In genomic region chr16:88417684-88418476, GRCh38 we compare ENCODE assay signal across 37 cellular contexts.
"Had no signal": no experiment of that assay in that cellular context is flagged by ENCODE, and none has a peak within 500 bp of the region (broad histone marks: within the 10 kb centered on the region; RNA-seq: fewer than 3 reads in every experiment).

No MANE protein-coding gene starts in this region.

- H3K27me3 ChIP-seq: ascending aorta, cardiac muscle cell had no signal

- H3K36me3 ChIP-seq: ascending aorta, cardiac muscle cell had no signal

- H3K27me3 Mint-ChIP-seq: activated B cell treated with CpG ODN at 0.5 μM for 24 hours; activated CD4-positive, alpha-beta memory T cell treated with anti-CD3 and anti-CD28 coated beads for 36 hours; activated CD4-positive, alpha-beta T cell treated with anti-CD3 and anti-CD28 coated beads, Interleukin-2, amount 10 ng/mL, durations not matched to agents 24 days and 14 days; activated CD8-positive, alpha-beta T cell treated with anti-CD3 and anti-CD28 coated beads for 36 hours; activated naive CD4-positive, alpha-beta T cell treated with anti-CD3 and anti-CD28 coated beads, Interleukin-2, amount 10 ng/mL, durations not matched to agents 7 days and 5 days; activated T-helper 17 cell treated with anti-CD3 and anti-CD28 coated beads, Interleukin-2, amount 50 U/mL, for 72 hours; brain; central memory CD8-positive, alpha-beta T cell had no signal

- H3K4me3 ChIP-seq: ascending aorta, cardiac muscle cell had no signal

- DNase-seq: activated B cell treated with CpG ODN at 0.5 μM for 24 hours; activated CD4-positive, alpha-beta memory T cell treated with anti-CD3 and anti-CD28 coated beads for 36 hours; activated CD4-positive, alpha-beta T cell treated with anti-CD3 and anti-CD28 coated beads for 4 hours; activated CD4-positive, alpha-beta T cell treated with anti-CD3 and anti-CD28 coated beads, Interleukin-2, amount 10 ng/mL, durations not matched to agents 24 days and 14 days; activated CD4-positive, alpha-beta T cell treated with anti-CD3 and anti-CD28 coated beads, Interleukin-2, amount 50 U/mL, for 1 hour; activated CD4-positive, alpha-beta T cell treated with anti-CD3 and anti-CD28 coated beads, Interleukin-2, amount 50 U/mL, for 4 hours; activated CD4-positive, CD25-positive, alpha-beta regulatory T cell treated with anti-CD3 and anti-CD28 coated beads, Interleukin-2, amount 50 U/mL, for 72 hours; activated CD8-positive, alpha-beta memory T cell treated with anti-CD3 and anti-CD28 coated beads, Interleukin-2, amount 50 U/mL, for 4 hours; activated CD8-positive, alpha-beta T cell treated with anti-CD3 and anti-CD28 coated beads for 36 hours; activated effector memory CD4-positive, alpha-beta T cell treated with anti-CD3 and anti-CD28 coated beads, Interleukin-2, amount 50 U/mL, for 16 hours; activated gamma-delta T cell treated with Interleukin-2 at 50 U/mL for 16 hours; activated naive CD4-positive, alpha-beta T cell treated with anti-CD3 and anti-CD28 coated beads, Interleukin-2, amount 10 ng/mL, durations not matched to agents 7 days and 5 days; activated naive CD4-positive, alpha-beta T cell treated with Interleukin-2 at 50 U/mL for 16 hours; activated T-cell treated with anti-CD3 and anti-CD28 coated beads for 4 hours; activated T-cell treated with anti-CD3 and anti-CD28 coated beads, Interleukin-2, amount 50 U/mL, for 1 hour; activated T-cell treated with anti-CD3 and anti-CD28 coated beads, Interleukin-2, amount 50 U/mL, for 4 hours; activated T-cell treated with anti-CD3 and anti-CD28 coated beads, Interleukin-2, amount 50 U/mL, for 72 hours; amygdala; anterior cingulate cortex; caudate nucleus; cerebellar nuclear complex; T-helper 1 cell; T-helper 2 cell; T-helper 9 cell had no signal

- H3K36me3 Mint-ChIP-seq: activated CD4-positive, alpha-beta memory T cell treated with anti-CD3 and anti-CD28 coated beads for 36 hours; activated naive CD4-positive, alpha-beta T cell treated with anti-CD3 and anti-CD28 coated beads, Interleukin-2, amount 10 ng/mL, durations not matched to agents 7 days and 5 days; activated naive CD4-positive, alpha-beta T cell treated with anti-CD3 and anti-CD28 coated beads, Interleukin-2, amount 50 U/mL, for 24 hours; activated naive CD8-positive, alpha-beta T cell; brain had no signal

- ATAC-seq: activated CD8-positive, alpha-beta T cell treated with anti-CD3 and anti-CD28 coated beads for 36 hours; activated T-cell treated with anti-CD3 and anti-CD28 coated beads, Interleukin-2, amount 50 U/mL, for 4 hours; activated T-cell treated with anti-CD3 and anti-CD28 coated beads, Interleukin-2, amount 50 U/mL, for 72 hours; activated T-helper 17 cell treated with anti-CD3 and anti-CD28 coated beads, Interleukin-2, amount 50 U/mL, for 72 hours had no signal

- H3K27ac Mint-ChIP-seq: activated B cell treated with CpG ODN at 0.5 μM for 24 hours; activated CD4-positive, alpha-beta memory T cell treated with anti-CD3 and anti-CD28 coated beads for 36 hours; activated CD4-positive, alpha-beta T cell treated with anti-CD3 and anti-CD28 coated beads, Interleukin-2, amount 10 ng/mL, durations not matched to agents 24 days and 14 days; activated CD8-positive, alpha-beta T cell treated with anti-CD3 and anti-CD28 coated beads for 36 hours; activated naive CD4-positive, alpha-beta T cell treated with anti-CD3 and anti-CD28 coated beads, Interleukin-2, amount 10 ng/mL, durations not matched to agents 7 days and 5 days; activated naive CD4-positive, alpha-beta T cell treated with anti-CD3 and anti-CD28 coated beads, Interleukin-2, amount 50 U/mL, for 24 hours; activated naive CD8-positive, alpha-beta T cell; activated T-cell treated with anti-CD3 and anti-CD28 coated beads, Interleukin-2, amount 50 U/mL, for 72 hours; activated T-helper 1 cell treated with anti-CD3 and anti-CD28 coated beads, Interleukin-12 subunit alpha, Interleukin-12 subunit beta, Interleukin-2, Interleukin-4 antibody, amounts not matched to agents 30 ng/mL and 10 ng/mL and 1 ng/mL, durations not matched to agents 14 hours and 24 hours and 36 hours; activated T-helper 17 cell treated with anti-CD3 and anti-CD28 coated beads, Interleukin-2, amount 50 U/mL, for 72 hours; brain; T-helper 1 cell treated with Interleukin-12 subunit alpha and Interleukin-12 subunit beta and Interleukin-4 antibody, amounts not matched to agents 30 μg/mL and 1 μg/mL, for 36 hours; T-helper 2 cell treated with Interferon-gamma antibody and Interleukin-4, amounts not matched to agents 5 μg/mL and 100 μg/mL, for 36 hours had no signal

- H3K27ac ChIP-seq: ascending aorta, cardiac muscle cell, VCaP had no signal

- H3K9me3 ChIP-seq: ascending aorta had no signal

- FAIRE-seq: bronchial epithelial cell, TTC549 had no signal

- H3K4me3 Mint-ChIP-seq: activated B cell treated with CpG ODN at 0.5 μM for 24 hours; activated CD4-positive, alpha-beta memory T cell treated with anti-CD3 and anti-CD28 coated beads for 36 hours; activated CD4-positive, alpha-beta T cell treated with anti-CD3 and anti-CD28 coated beads, Interleukin-2, amount 10 ng/mL, durations not matched to agents 24 days and 14 days; activated CD8-positive, alpha-beta T cell treated with anti-CD3 and anti-CD28 coated beads for 36 hours; activated naive CD4-positive, alpha-beta T cell treated with anti-CD3 and anti-CD28 coated beads, Interleukin-2, amount 10 ng/mL, durations not matched to agents 7 days and 5 days; activated naive CD4-positive, alpha-beta T cell treated with anti-CD3 and anti-CD28 coated beads, Interleukin-2, amount 50 U/mL, for 24 hours; activated naive CD8-positive, alpha-beta T cell; activated T-cell treated with anti-CD3 and anti-CD28 coated beads, Interleukin-2, amount 50 U/mL, for 4 hours; activated T-cell treated with anti-CD3 and anti-CD28 coated beads, Interleukin-2, amount 50 U/mL, for 72 hours; activated T-helper 1 cell treated with anti-CD3 and anti-CD28 coated beads, Interleukin-12 subunit alpha, Interleukin-12 subunit beta, Interleukin-2, Interleukin-4 antibody, amounts not matched to agents 30 ng/mL and 10 ng/mL and 1 ng/mL, durations not matched to agents 14 hours and 24 hours and 36 hours; activated T-helper 17 cell treated with anti-CD3 and anti-CD28 coated beads, Interleukin-2, amount 50 U/mL, for 72 hours; brain; central memory CD8-positive, alpha-beta T cell; T-helper 1 cell treated with Interleukin-12 subunit alpha and Interleukin-12 subunit beta and Interleukin-4 antibody, amounts not matched to agents 30 μg/mL and 1 μg/mL, for 36 hours; T-helper 2 cell treated with Interferon-gamma antibody and Interleukin-4, amounts not matched to agents 5 μg/mL and 100 μg/mL, for 36 hours had no signal

- H3K4me1 ChIP-seq: ascending aorta had no signal

- H3K4me1 Mint-ChIP-seq: activated B cell treated with CpG ODN at 0.5 μM for 24 hours; activated CD4-positive, alpha-beta T cell treated with anti-CD3 and anti-CD28 coated beads, Interleukin-2, amount 10 ng/mL, durations not matched to agents 24 days and 14 days; activated naive CD4-positive, alpha-beta T cell treated with anti-CD3 and anti-CD28 coated beads, Interleukin-2, amount 10 ng/mL, durations not matched to agents 7 days and 5 days; activated naive CD4-positive, alpha-beta T cell treated with anti-CD3 and anti-CD28 coated beads, Interleukin-2, amount 50 U/mL, for 24 hours; activated T-helper 17 cell treated with anti-CD3 and anti-CD28 coated beads, Interleukin-2, amount 50 U/mL, for 72 hours; central memory CD8-positive, alpha-beta T cell had no signal

- H3K9me3 Mint-ChIP-seq: activated B cell treated with CpG ODN at 0.5 μM for 24 hours; activated CD4-positive, alpha-beta memory T cell treated with anti-CD3 and anti-CD28 coated beads for 36 hours; activated CD4-positive, alpha-beta T cell treated with anti-CD3 and anti-CD28 coated beads, Interleukin-2, amount 10 ng/mL, durations not matched to agents 24 days and 14 days; activated CD8-positive, alpha-beta T cell treated with anti-CD3 and anti-CD28 coated beads for 36 hours; activated naive CD4-positive, alpha-beta T cell treated with anti-CD3 and anti-CD28 coated beads, Interleukin-2, amount 10 ng/mL, durations not matched to agents 7 days and 5 days; activated naive CD4-positive, alpha-beta T cell treated with anti-CD3 and anti-CD28 coated beads, Interleukin-2, amount 50 U/mL, for 24 hours; activated T-cell treated with anti-CD3 and anti-CD28 coated beads, Interleukin-2, amount 50 U/mL, for 4 hours; activated T-helper 1 cell treated with anti-CD3 and anti-CD28 coated beads, Interleukin-12 subunit alpha, Interleukin-12 subunit beta, Interleukin-2, Interleukin-4 antibody, amounts not matched to agents 30 ng/mL and 10 ng/mL and 1 ng/mL, durations not matched to agents 14 hours and 24 hours and 36 hours; activated T-helper 17 cell treated with anti-CD3 and anti-CD28 coated beads, Interleukin-2, amount 50 U/mL, for 72 hours; central memory CD8-positive, alpha-beta T cell; T-helper 1 cell treated with Interleukin-12 subunit alpha and Interleukin-12 subunit beta and Interleukin-4 antibody, amounts not matched to agents 30 μg/mL and 1 μg/mL, for 36 hours; T-helper 2 cell treated with Interferon-gamma antibody and Interleukin-4, amounts not matched to agents 5 μg/mL and 100 μg/mL, for 36 hours had no signal
